Comparison of ENCODE assay signal across 8 cellular contexts in the genomic region with DNA sequence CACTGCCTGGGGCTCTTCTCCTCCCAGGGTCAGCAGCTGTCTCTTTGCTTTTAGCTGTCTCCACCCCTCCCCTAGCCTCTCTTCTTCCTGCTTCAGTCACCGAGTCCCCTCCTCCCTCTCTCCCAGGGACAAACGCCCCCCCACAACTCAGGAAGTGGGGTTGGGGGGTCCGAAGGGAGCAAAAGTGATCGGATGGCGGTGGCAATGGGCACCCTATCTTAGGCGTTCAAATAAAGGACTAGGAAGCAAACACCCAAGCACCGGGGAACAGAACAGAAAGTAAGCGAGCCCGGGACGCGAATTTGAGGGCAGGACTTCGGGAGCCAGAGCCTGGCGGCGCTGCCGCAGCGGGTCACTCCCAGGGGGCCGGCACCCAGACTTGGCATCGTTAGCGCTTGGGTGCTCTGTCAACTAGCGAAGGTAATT. TPM values are rescaled to one million over a fixed set of nuclear protein-coding genes. Genes with fewer than 3 reads are reported as not detected.
DNase-seq lines count a peak whose midpoint lies in the region; ATAC-seq and TF ChIP-seq lines count a peak whose summit lies in the region.

No MANE protein-coding gene starts in this region.

- WGBS in prostate gland: under 1% methylated on average over 20 of the region's 20 CpGs

- H3K27me3 ChIP-seq in prostate gland (replicated peaks; ENCODE audit: insufficient read depth): no peaks in the 10 kb centered on the region

- H3K4me1 Mint-ChIP-seq in activated T-helper 2 cell treated with anti-CD3 and anti-CD28 coated beads, Interferon-gamma antibody, Interleukin-2, Interleukin-4, amounts not matched to agents 10 μg/mL and 5 μg/mL and 100 μg/mL, durations not matched to agents 14 hours and 24 hours and 36 hours (ENCODE audit: low read depth): peaks cover 35% of the 10 kb centered on the region

- DNase-seq in GM10266 (ENCODE audit: extremely low spot score) (peak; percentile 62), NCI-H345 (lab: John Stamatoyannopoulos, UW) (peak; percentile 50), Right ventricle myocardium superior (peak; percentile 59), prostate gland (ENCODE audit: low spot score) (peak; percentile 49), NCI-H446 treated with DMSO at 0.1 percent for 48 hours (lab: John Stamatoyannopoulos, UW) (no peak)
- peak; percentile 44 for DNase-seq in activated T-helper 2 cell treated with anti-CD3 and anti-CD28 coated beads, Interferon-gamma antibody, Interleukin-2, Interleukin-4, amounts not matched to agents 10 μg/mL and 5 μg/mL and 100 μg/mL, durations not matched to agents 14 hours and 24 hours and 36 hours (ENCODE audit: low spot score)

- H3K4me3 Mint-ChIP-seq in activated T-helper 2 cell treated with anti-CD3 and anti-CD28 coated beads, Interferon-gamma antibody, Interleukin-2, Interleukin-4, amounts not matched to agents 10 μg/mL and 5 μg/mL and 100 μg/mL, durations not matched to agents 14 hours and 24 hours and 36 hours (ENCODE audit: low read depth): peak overlapping the region; percentile 95

- ATAC-seq in Right ventricle myocardium superior (ENCODE audit: poor library complexity) (peak; percentile 48), HG03139 (IDR thresholded peaks at IDR 0.05; ENCODE audit: unreplicated experiment) (no peak), HG03354 (IDR thresholded peaks at IDR 0.05; ENCODE audit: poor library complexity, severe bottlenecking, unreplicated experiment) (no peak)

- TF ChIP-seq POLR2A in prostate gland (IDR thresholded peaks at IDR 0.05): no peak

- TF ChIP-seq CTCF in GM10266 (IDR thresholded peaks at IDR 0.05; ENCODE audit: control insufficient read depth, insufficient read depth, low read depth, missing control alignments) (no peak), prostate gland (IDR thresholded peaks at IDR 0.05) (no peak)

- H3K27ac Mint-ChIP-seq in activated T-helper 2 cell treated with anti-CD3 and anti-CD28 coated beads, Interferon-gamma antibody, Interleukin-2, Interleukin-4, amounts not matched to agents 10 μg/mL and 5 μg/mL and 100 μg/mL, durations not matched to agents 14 hours and 24 hours and 36 hours: peak overlapping the region; percentile 81

- peaks cover 16% of the 10 kb centered on the region for H3K36me3 Mint-ChIP-seq in activated T-helper 2 cell treated with anti-CD3 and anti-CD28 coated beads, Interferon-gamma antibody, Interleukin-2, Interleukin-4, amounts not matched to agents 10 μg/mL and 5 μg/mL and 100 μg/mL, durations not matched to agents 14 hours and 24 hours and 36 hours (ENCODE audit: low read depth)

- no peaks in the 10 kb centered on the region for H3K36me3 ChIP-seq in prostate gland

- no peaks in the 10 kb centered on the region for H3K27me3 Mint-ChIP-seq in activated T-helper 2 cell treated with anti-CD3 and anti-CD28 coated beads, Interferon-gamma antibody, Interleukin-2, Interleukin-4, amounts not matched to agents 10 μg/mL and 5 μg/mL and 100 μg/mL, durations not matched to agents 14 hours and 24 hours and 36 hours (ENCODE audit: low read depth)

- H3K9me3 ChIP-seq in prostate gland: no peaks in the 10 kb centered on the region

- no peaks in the 10 kb centered on the region for H3K9me3 Mint-ChIP-seq in activated T-helper 2 cell treated with anti-CD3 and anti-CD28 coated beads, Interferon-gamma antibody, Interleukin-2, Interleukin-4, amounts not matched to agents 10 μg/mL and 5 μg/mL and 100 μg/mL, durations not matched to agents 14 hours and 24 hours and 36 hours

- H3K4me3 ChIP-seq in prostate gland: peak overlapping the region; percentile 59 to 70

- peak overlapping the region; percentile 57 to 85 for H3K27ac ChIP-seq in prostate gland

- intact Hi-C loops in activated T-helper 2 cell treated with anti-CD3 and anti-CD28 coated beads, Interferon-gamma antibody, Interleukin-2, Interleukin-4, amounts not matched to agents 10 μg/mL and 5 μg/mL and 100 μg/mL, durations not matched to agents 14 hours and 24 hours and 36 hours (cut with micrococcal nuclease): loop anchor here (2.0 kb wide), 2 partner anchors 35 to 49 kb away; no protein-coding TSS in a partner anchor
- intact Hi-C loops in Right ventricle myocardium superior (cut with DNase I): no loop called here
- intact Hi-C loops in prostate gland (cut with DNase I): no loop called here

- no peaks in the 10 kb centered on the region for H3K4me1 ChIP-seq in prostate gland (replicated peaks)

RNA-seq across cellular contexts. Expression of gene ITPR3, which starts 1.0 kb away (rescaled TPM):
- 40.7 and 41.7 TPM in 2 replicates for total RNA-seq in activated T-helper 2 cell treated with anti-CD3 and anti-CD28 coated beads, Interferon-gamma antibody, Interleukin-2, Interleukin-4, amounts not matched to agents 10 μg/mL and 5 μg/mL and 100 μg/mL, durations not matched to agents 14 hours and 24 hours and 36 hours
- total RNA-seq in Right ventricle myocardium superior (6.0 TPM), prostate gland (10 to 100 TPM; 21.8 to 99.1 TPM)

RNA-seq across cellular contexts. Expression of gene BAK1, which starts 40.1 kb away (rescaled TPM):
- total RNA-seq in activated T-helper 2 cell treated with anti-CD3 and anti-CD28 coated beads, Interferon-gamma antibody, Interleukin-2, Interleukin-4, amounts not matched to agents 10 μg/mL and 5 μg/mL and 100 μg/mL, durations not matched to agents 14 hours and 24 hours and 36 hours: 53.2 and 53.4 TPM in 2 replicates
- total RNA-seq in Right ventricle myocardium superior (25.0 TPM), prostate gland (10 to 100 TPM in 1 of 2 donors, 1 to 10 TPM in 1; 6.2 to 13.6 TPM)
